9 cellular contexts compared by ENCODE assay signal in genomic region chr11:34355726-34356125, GRCh38. TPM values are rescaled to one million over a fixed set of nuclear protein-coding genes. Genes with fewer than 3 reads are reported as not detected.
DNase-seq lines count a peak whose midpoint lies in the region; ATAC-seq and TF ChIP-seq lines count a peak whose summit lies in the region.
"Had no signal": no experiment of that assay in that cellular context is flagged by ENCODE, and none has a peak within 500 bp of the region (broad histone marks: within the 10 kb centered on the region; RNA-seq: fewer than 3 reads in every experiment).

No MANE protein-coding gene starts in this region.

- peaks cover 23% of the 10 kb centered on the region for H4K20me1 ChIP-seq in BLaER1

- no peak overlapping the region for H3K4me3 ChIP-seq in BLaER1
- peak overlapping the region; percentile 56 for H3K4me3 ChIP-seq in HL-60 (replicated peaks; ENCODE audit: insufficient read depth, low read length)
- peak overlapping the region; percentile 85 for H3K4me3 ChIP-seq in coronary artery
- no peak overlapping the region for H3K4me3 ChIP-seq in naive thymus-derived CD4-positive, alpha-beta T cell (ENCODE audit: low read length)

- DNase-seq in HL-60 (ENCODE audit: low read depth in 1 of 2, low spot score in 1 of 2) = no peak
- DNase-seq in coronary artery (ENCODE audit: low spot score) = no peak
- DNase-seq in naive thymus-derived CD4-positive, alpha-beta T cell = no peak
- DNase-seq in osteocyte (ENCODE audit: extremely low spot score, unreplicated experiment) = no peak
- no peak for DNase-seq in amygdala (lab: John Stamatoyannopoulos, UW)
- DNase-seq in NCI-H2081 treated with DMSO at 0.1 percent for 48 hours (lab: John Stamatoyannopoulos, UW) = no peak
- DNase-seq: NCI-H1417 treated with DMSO at 0.1 percent for 48 hours had no signal

- peaks cover 8 to 28% (median 18%) of the 10 kb centered on the region in 7 donors for H3K4me1 Mint-ChIP-seq in naive thymus-derived CD4-positive, alpha-beta T cell
- H3K4me1 Mint-ChIP-seq in osteocyte (ENCODE audit: unreplicated experiment) = peaks cover 15% of the 10 kb centered on the region

- intact Hi-C loops in naive thymus-derived CD4-positive, alpha-beta T cell (cut with micrococcal nuclease) = loop anchor here (5.0 to 10.0 kb wide), 4 partner anchors 43 to 653 kb away; partner anchors contain the start of genes APIP (in 1 of the 2), C11orf91 (in 1 of the 2), CD59 (in 1 of the 2) and PDHX (in 1 of the 2)

- H3K9me3 ChIP-seq in BLaER1 = no peaks in the 10 kb centered on the region
- H3K9me3 ChIP-seq in naive thymus-derived CD4-positive, alpha-beta T cell (ENCODE audit: control insufficient read depth in 2 of 3, low read length in 3 of 3) = no peaks in the 10 kb centered on the region

- CTCF ChIA-PET in naive thymus-derived CD4-positive, alpha-beta T cell (lab: Charles Lee) = interaction anchor here (0.6 to 2.3 kb wide), 2 partner anchors 12 to 181 kb away, joined by 8 read pairs; no protein-coding TSS in a partner anchor

- peak overlapping the region in 8 of 10 donors; percentile 15 to 95 (median 84) for H3K4me3 Mint-ChIP-seq in naive thymus-derived CD4-positive, alpha-beta T cell
- H3K4me3 Mint-ChIP-seq in osteocyte (ENCODE audit: unreplicated experiment) = no peak overlapping the region

- POLR2A ChIA-PET in naive thymus-derived CD4-positive, alpha-beta T cell (lab: Charles Lee) = interaction anchor here (2.2 kb wide), 1 partner anchor 105 kb away, joined by 9 read pairs; no protein-coding TSS in a partner anchor

- peak overlapping the region; percentile 100; the same call in 1 of the 2 replicates for H3K4me2 ChIP-seq in BLaER1

- H3K27ac Mint-ChIP-seq in naive thymus-derived CD4-positive, alpha-beta T cell = peak overlapping the region in 2 of 9 donors; percentile 20 to 33
- no peak overlapping the region for H3K27ac Mint-ChIP-seq in osteocyte (ENCODE audit: unreplicated experiment)

- H3K27ac ChIP-seq in BLaER1 = no peak overlapping the region
- H3K27ac ChIP-seq in HL-60 (replicated peaks) = no peak overlapping the region
- H3K27ac ChIP-seq in coronary artery = no peak overlapping the region
- H3K27ac ChIP-seq in naive thymus-derived CD4-positive, alpha-beta T cell (ENCODE audit: low read depth, low read length) = no peak overlapping the region

- no peak overlapping the region for H3K9ac ChIP-seq in BLaER1

- H3K27me3 ChIP-seq in BLaER1 = peaks cover 37% of the 10 kb centered on the region
- no peaks in the 10 kb centered on the region for H3K27me3 ChIP-seq in HL-60 (ENCODE audit: insufficient read depth, poor library complexity, severe bottlenecking)
- H3K27me3 ChIP-seq in naive thymus-derived CD4-positive, alpha-beta T cell (ENCODE audit: control insufficient read depth in 2 of 2, insufficient read depth in 2 of 2, low read length in 2 of 2) = peaks cover 7 to 13% of the 10 kb centered on the region in 2 donors

- no peaks in the 10 kb centered on the region for H3K36me3 ChIP-seq in BLaER1
- no peaks in the 10 kb centered on the region for H3K36me3 ChIP-seq in naive thymus-derived CD4-positive, alpha-beta T cell (ENCODE audit: control insufficient read depth in 2 of 3, insufficient read depth in 3 of 3, low read length in 3 of 3)

- peaks cover 26 to 54% (median 44%) of the 10 kb centered on the region in 5 donors for H3K27me3 Mint-ChIP-seq in naive thymus-derived CD4-positive, alpha-beta T cell
- peaks cover 40% of the 10 kb centered on the region for H3K27me3 Mint-ChIP-seq in osteocyte (ENCODE audit: unreplicated experiment)

- peaks cover 0 to 7% (median 3%) of the 10 kb centered on the region in 5 donors for H3K36me3 Mint-ChIP-seq in naive thymus-derived CD4-positive, alpha-beta T cell
- no peaks in the 10 kb centered on the region for H3K36me3 Mint-ChIP-seq in osteocyte (ENCODE audit: unreplicated experiment)

- H3K9me3 Mint-ChIP-seq in naive thymus-derived CD4-positive, alpha-beta T cell = peaks cover 0 to 1% (median 0%) of the 10 kb centered on the region in 11 donors
- H3K9me3 Mint-ChIP-seq in osteocyte (ENCODE audit: unreplicated experiment) = no peaks in the 10 kb centered on the region

- H3K4me1 ChIP-seq in BLaER1 = peaks cover 18% of the 10 kb centered on the region
- H3K4me1 ChIP-seq in naive thymus-derived CD4-positive, alpha-beta T cell (ENCODE audit: control insufficient read depth in 2 of 2, insufficient read depth in 2 of 2, low read length in 2 of 2) = peaks cover 8 to 10% of the 10 kb centered on the region in 2 donors

- no peak for ATAC-seq in naive thymus-derived CD4-positive, alpha-beta T cell
- no peak for ATAC-seq in HG03159 (IDR thresholded peaks at IDR 0.05; ENCODE audit: unreplicated experiment)

- TF ChIP-seq CTCF in HL-60 (IDR thresholded peaks at IDR 0.05; ENCODE audit: insufficient read depth, low read length) = no peak
- TF ChIP-seq CTCF in coronary artery (IDR thresholded peaks at IDR 0.05) = no peak
- no peak for TF ChIP-seq CTCF in osteocyte (IDR thresholded peaks at IDR 0.05)

RNA-seq across cellular contexts. Expression of gene ABTB2, which starts 2.1 kb away (rescaled TPM):
- 1 to 10 TPM in 1 of 5 experiments, under 1 TPM in 4; 0.22 to 5.3 (median 0.61) TPM for total RNA-seq in naive thymus-derived CD4-positive, alpha-beta T cell
- polyA plus RNA-seq in naive thymus-derived CD4-positive, alpha-beta T cell = under 1 TPM; 0.03 to 0.26 TPM
- 0.73 and 0.89 TPM in 2 replicates for total RNA-seq in osteocyte

Comparison
In these comparisons a context has a peak if more than half of its experiments do, and no peak if none do; other contexts are left out.
1. H3K4me3 ChIP-seq: peak in HL-60 (single experiment) and coronary artery (single experiment); none in BLaER1 (single experiment) and naive thymus-derived CD4-positive, alpha-beta T cell (single experiment).